8 cellular contexts compared by ENCODE assay signal in genomic region chr1:2381741-2382620, GRCh38. TPM values are rescaled to one million over a fixed set of nuclear protein-coding genes. Genes with fewer than 3 reads are reported as not detected.
DNase-seq lines count a peak whose midpoint lies in the region; ATAC-seq and TF ChIP-seq lines count a peak whose summit lies in the region.

No MANE protein-coding gene starts in this region.

- H4K20me1 ChIP-seq in GM23248 (ENCODE audit: insufficient read depth) (no peaks in the 10 kb centered on the region), PC-3 (ENCODE audit: low read length) (no peaks in the 10 kb centered on the region), neural cell (ENCODE audit: insufficient read depth) (no peaks in the 10 kb centered on the region)

- H3K9ac ChIP-seq in GM23248 (no peak overlapping the region), PC-3 (ENCODE audit: low read length) (no peak overlapping the region), neural cell (ENCODE audit: low read length) (peak overlapping the region; percentile 1)

- POLR2A ChIA-PET in PC-3 (lab: Charles Lee; ENCODE audit: unreplicated experiment): interaction anchor here (0.9 to 1.0 kb wide), 3 partner anchors 9 to 187 kb away, joined by 3 to 25 read pairs (median 4); partner anchors contain the start of genes FAAP20, MORN1 and RER1

- TF ChIP-seq EP300 in neural cell (conservative IDR thresholded peaks at IDR 0.05; ENCODE audit: poor library complexity, severe bottlenecking): no peak

- TF ChIP-seq CTCF in CD14-positive monocyte (IDR thresholded peaks at IDR 0.05) (peak; percentile 85), PC-3 (conservative IDR thresholded peaks at IDR 0.05; ENCODE audit: low read depth, low read length) (peak; percentile 99), neural cell (IDR thresholded peaks at IDR 0.05; ENCODE audit: poor library complexity, severe bottlenecking) (peak; percentile 88)

- H3K9me2 ChIP-seq in GM23248 (ENCODE audit: insufficient read depth) (no peaks in the 10 kb centered on the region), PC-3 (replicated peaks; ENCODE audit: low read length) (no peaks in the 10 kb centered on the region), neural cell (ENCODE audit: insufficient read depth, low read length) (no peaks in the 10 kb centered on the region)

- ATAC-seq in PC-3: peak; percentile 97
- peak; percentile 87 for ATAC-seq in stimulated activated naive CD8-positive, alpha-beta T cell treated with anti-CD3 and anti-CD28 coated beads, Interleukin-15, Interleukin-2, amounts not matched to agents 100 U/mL and 50 U/mL, for 24 hours

- H3K4me3 ChIP-seq in GM23248 (no peak overlapping the region), PC-3 (ENCODE audit: low read length) (no peak overlapping the region), neural cell (ENCODE audit: low read length) (no peak overlapping the region)

- BruUV-seq in PC-3 (replicated peaks; lab: Mats Ljungman, UMichigan): no TSS peak

- H3K4me2 ChIP-seq in GM23248 (ENCODE audit: unreplicated experiment): no peak overlapping the region
- H3K4me2 ChIP-seq in PC-3 (ENCODE audit: low read length): no peak overlapping the region
- H3K4me2 ChIP-seq in neural cell (ENCODE audit: low read length): no peak overlapping the region

- no peak overlapping the region for H3K4me3 Mint-ChIP-seq in CD14-positive monocyte
- no peak overlapping the region for H3K4me3 Mint-ChIP-seq in activated T-cell treated with anti-CD3 and anti-CD28 coated beads, Interleukin-2, amount 50 U/mL, for 24 hours

- H3K9me3 ChIP-seq in GM23248 (ENCODE audit: low read depth) (no peaks in the 10 kb centered on the region), PC-3 (ENCODE audit: low read length) (no peaks in the 10 kb centered on the region), neural cell (ENCODE audit: low read length) (no peaks in the 10 kb centered on the region)

- intact Hi-C loops in CD14-positive monocyte (cut with micrococcal nuclease) (loop anchor here (1.0 kb wide), 1 partner anchor 187 kb away; no protein-coding TSS in a partner anchor), PC-3 (cut with micrococcal nuclease) (loop anchor here (1.0 to 5.0 kb wide), 3 partner anchors 70 to 187 kb away; no protein-coding TSS in a partner anchor)

- H3K36me3 Mint-ChIP-seq in CD14-positive monocyte: no peaks in the 10 kb centered on the region
- peaks cover 11% of the 10 kb centered on the region for H3K36me3 Mint-ChIP-seq in activated T-cell treated with anti-CD3 and anti-CD28 coated beads, Interleukin-2, amount 50 U/mL, for 24 hours (ENCODE audit: low read depth)

- peaks cover 0 to 6% (median 0%) of the 10 kb centered on the region in 7 donors for H3K9me3 Mint-ChIP-seq in CD14-positive monocyte
- no peaks in the 10 kb centered on the region for H3K9me3 Mint-ChIP-seq in activated T-cell treated with anti-CD3 and anti-CD28 coated beads, Interleukin-2, amount 50 U/mL, for 24 hours

- H3K27me3 ChIP-seq in GM23248 (replicated peaks; ENCODE audit: insufficient read depth) (no peaks in the 10 kb centered on the region), PC-3 (ENCODE audit: low read length) (no peaks in the 10 kb centered on the region), neural cell (ENCODE audit: insufficient read depth, low read depth, low read length) (no peaks in the 10 kb centered on the region)

- H3F3A ChIP-seq in GM23248 (ENCODE audit: insufficient read depth) (no peaks in the 10 kb centered on the region), PC-3 (ENCODE audit: low read length, unreplicated experiment) (no peaks in the 10 kb centered on the region), neural cell (ENCODE audit: insufficient read depth, low read length, poor library complexity, severe bottlenecking) (no peaks in the 10 kb centered on the region)

- in situ Hi-C loops in GM23248 (cut with MboI): no loop called here

- 42 to 52% methylated on average over 24 to 25 of the region's 28 CpGs for WGBS in GM23248 (ENCODE audit: low coverage in 1 of 2, low lambda C conversion rate in 2 of 2, missing lambda C conversion rate in 2 of 2), 2 experiments

- no peak overlapping the region for H3K27ac Mint-ChIP-seq in CD14-positive monocyte
- peak overlapping the region; percentile 40 for H3K27ac Mint-ChIP-seq in activated T-cell treated with anti-CD3 and anti-CD28 coated beads, Interleukin-2, amount 50 U/mL, for 24 hours

- CTCF ChIA-PET in PC-3 (lab: Charles Lee): interaction anchor here (0.5 to 1.9 kb wide), 14 partner anchors 9 to 204 kb away, joined by 3 to 62 read pairs (median 4); partner anchors contain the start of genes FAAP20, MORN1 and RER1

- no peak overlapping the region for H2AFZ ChIP-seq in GM23248
- H2AFZ ChIP-seq in PC-3 (ENCODE audit: low read length): peak overlapping the region; percentile 37; the same call in 1 of the 2 replicates
- H2AFZ ChIP-seq in neural cell (ENCODE audit: low read depth, low read length): no peak overlapping the region

- H3K27me3 Mint-ChIP-seq in CD14-positive monocyte (ENCODE audit: low read depth in 3 of 3): peaks cover 0 to 3% (median 0%) of the 10 kb centered on the region in 3 donors
- H3K27me3 Mint-ChIP-seq in activated T-cell treated with anti-CD3 and anti-CD28 coated beads, Interleukin-2, amount 50 U/mL, for 24 hours: no peaks in the 10 kb centered on the region

- H3K4me1 Mint-ChIP-seq in CD14-positive monocyte: peaks cover 9% of the 10 kb centered on the region
- peaks cover 3% of the 10 kb centered on the region for H3K4me1 Mint-ChIP-seq in activated T-cell treated with anti-CD3 and anti-CD28 coated beads, Interleukin-2, amount 50 U/mL, for 24 hours (ENCODE audit: low read depth)

- peak; percentile 89 for TF ChIP-seq RAD21 in neural cell (conservative IDR thresholded peaks at IDR 0.05)

- peak; percentile 73 for DNase-seq in CD14-positive monocyte (ENCODE audit: low spot score)
- DNase-seq in GM23248: peak; percentile 91
- DNase-seq in PC-3: peak; percentile 91
- peak; percentile 87 for DNase-seq in activated T-cell treated with anti-CD3 and anti-CD28 coated beads, Interleukin-2, amount 50 U/mL, for 24 hours
- peak; percentile 70 for DNase-seq in fibroblast of gingiva (ENCODE audit: low read depth)
- peak; percentile 87 for DNase-seq in stimulated activated naive CD8-positive, alpha-beta T cell treated with anti-CD3 and anti-CD28 coated beads, Interleukin-15, Interleukin-2, amounts not matched to agents 100 U/mL and 50 U/mL, for 24 hours
- DNase-seq in NCI-H128 (lab: John Stamatoyannopoulos, UW; ENCODE audit: unreplicated experiment): no peak

- H3K27ac ChIP-seq in GM23248: no peak overlapping the region
- no peak overlapping the region for H3K27ac ChIP-seq in PC-3 (ENCODE audit: low read length)
- no peak overlapping the region for H3K27ac ChIP-seq in neural cell (ENCODE audit: low read length)

- H3K4me1 ChIP-seq in GM23248 (ENCODE audit: insufficient read depth): no peaks in the 10 kb centered on the region
- no peaks in the 10 kb centered on the region for H3K4me1 ChIP-seq in PC-3 (ENCODE audit: insufficient read depth, low read length)

- H3K36me3 ChIP-seq in GM23248 (ENCODE audit: low read depth): no peaks in the 10 kb centered on the region
- no peaks in the 10 kb centered on the region for H3K36me3 ChIP-seq in PC-3 (ENCODE audit: low read depth, low read length)
- no peaks in the 10 kb centered on the region for H3K36me3 ChIP-seq in neural cell (ENCODE audit: insufficient read depth, low read length)

- H3K79me2 ChIP-seq in GM23248 (ENCODE audit: insufficient read depth) (no peaks in the 10 kb centered on the region), PC-3 (ENCODE audit: low read length) (no peaks in the 10 kb centered on the region), neural cell (replicated peaks; ENCODE audit: insufficient read depth, low read length) (no peaks in the 10 kb centered on the region)

TF ChIP-seq in neural cell, 6 proteins besides CTCF, POLR2A, EP300 and RAD21 (continues in another document):
- TF ChIP-seq TAF1 (IDR thresholded peaks at IDR 0.05; ENCODE audit: low read depth) (no peak), MXI1 (conservative IDR thresholded peaks at IDR 0.05; ENCODE audit: poor library complexity, severe bottlenecking) (no peak)

RNA-seq across cellular contexts. Expression of gene MORN1, which starts 9.4 kb away (rescaled TPM):
- 1 to 10 TPM; 1.5 to 1.7 TPM for polyA plus RNA-seq in CD14-positive monocyte
- 6.3 and 8.8 TPM in 2 replicates for total RNA-seq in GM23248 (2014; rRNA removed; shearing (Covaris generic))
- polyA plus RNA-seq in GM23248 (2016; fragmentation: Nextera tagmentation; extraction: Ambion mirVana): 5.5 and 7.2 TPM in 2 replicates
- 11.2 and 30.5 TPM in 2 replicates for total RNA-seq in PC-3 (2014; rRNA removed)
- 8.2 and 10.9 TPM in 2 replicates for polyA plus RNA-seq in neural cell
- 17.6 and 19.2 TPM in 2 replicates for polyA minus RNA-seq in neural cell

RNA-seq across cellular contexts. Expression of gene RER1, which starts 9.7 kb away (rescaled TPM):
- polyA plus RNA-seq in CD14-positive monocyte: 100 to 1,000 TPM; 193 to 235 TPM
- total RNA-seq in GM23248 (2014; rRNA removed; shearing (Covaris generic)): 69.7 and 135 TPM in 2 replicates
- polyA plus RNA-seq in GM23248 (2016; fragmentation: Nextera tagmentation; extraction: Ambion mirVana): 328 and 331 TPM in 2 replicates
- 160 TPM in 2 replicates for total RNA-seq in PC-3 (2014; rRNA removed)
- 58.5 and 58.7 TPM in 2 replicates for polyA plus RNA-seq in neural cell
- 50.6 and 51.2 TPM in 2 replicates for polyA minus RNA-seq in neural cell

RNA-seq across cellular contexts. Expression of gene PEX10, which starts 30.4 kb away (rescaled TPM):
- polyA plus RNA-seq in CD14-positive monocyte (10 to 100 TPM in 1 of 2 donors, 1 to 10 TPM in 1; 8.2 to 10.5 TPM), GM23248 (2016; fragmentation: Nextera tagmentation; extraction: Ambion mirVana) (24.7 and 29.1 TPM in 2 replicates), neural cell (29.4 and 30.1 TPM in 2 replicates)
- 51.3 and 59.1 TPM in 2 replicates for total RNA-seq in GM23248 (2014; rRNA removed; shearing (Covaris generic))
- total RNA-seq in PC-3 (2014; rRNA removed): 97.8 and 100 TPM in 2 replicates
- polyA minus RNA-seq in neural cell: 23.0 and 28.0 TPM in 2 replicates
